Comparison of ENCODE assay signal across 2 cellular contexts in genomic region chr20:44389871-44390270, GRCh38.
TF ChIP-seq lines count a peak whose summit lies in the region.

No MANE protein-coding gene starts in this region.

TF ChIP-seq in K562, 482 proteins besides CTCF, POLR2A, EP300 and RAD21:
- peak in 1 of 2 experiments; percentile 54; a peak in 1 of 4 replicates for TF ChIP-seq KDM1A (IDR thresholded peaks at IDR 0.05)
- TF ChIP-seq SMC3 (conservative IDR thresholded peaks at IDR 0.05; ENCODE audit: insufficient read depth, low read depth, low read length), result no peak
- TF ChIP-seq SIN3A (IDR thresholded peaks at IDR 0.05; ENCODE audit: borderline replicate concordance in 2 of 2, control insufficient read depth in 1 of 2, low read depth in 2 of 2, low read length in 2 of 2), result no peak
- 0 out of 2 replicates have a peak, but pooled peaks have one; percentile 21 for TF ChIP-seq SMARCA5 (IDR thresholded peaks at IDR 0.05)
- TF ChIP-seq BCOR (IDR thresholded peaks at IDR 0.05), result peak; percentile 82
- TF ChIP-seq RBM25 (IDR thresholded peaks at IDR 0.05; ENCODE audit: low read depth, low read length, severe bottlenecking), result peak; percentile 74
- no peak for TF ChIP-seq HINFP (tag; conservative IDR thresholded peaks at IDR 0.05; ENCODE audit: low read depth)

TF ChIP-seq in liver, 16 proteins besides CTCF, POLR2A, EP300 and RAD21:
- TF ChIP-seq ZBTB33 (IDR thresholded peaks at IDR 0.05) (no peak), MAX (IDR thresholded peaks at IDR 0.05) (no peak), HNF4A (conservative IDR thresholded peaks at IDR 0.05) (no peak), GABPA (IDR thresholded peaks at IDR 0.05 in 1 of 2, conservative IDR thresholded peaks at IDR 0.05 in 1 of 2) (no peak), JUND (IDR thresholded peaks at IDR 0.05) (no peak), REST (IDR thresholded peaks at IDR 0.05) (no peak), NR2F2 (IDR thresholded peaks at IDR 0.05) (no peak)
